31 cellular contexts compared by ENCODE assay signal in genomic region chr13:24763596-24764275, GRCh38. TPM values are rescaled to one million over a fixed set of nuclear protein-coding genes. Genes with fewer than 3 reads are reported as not detected.
DNase-seq lines count a peak whose midpoint lies in the region; ATAC-seq, FAIRE-seq and TF ChIP-seq lines count a peak whose summit lies in the region.
"Had no signal": no experiment of that assay in that cellular context is flagged by ENCODE, and none has a peak within 500 bp of the region (broad histone marks: within the 10 kb centered on the region; RNA-seq: fewer than 3 reads in every experiment).

A gene with protein sequence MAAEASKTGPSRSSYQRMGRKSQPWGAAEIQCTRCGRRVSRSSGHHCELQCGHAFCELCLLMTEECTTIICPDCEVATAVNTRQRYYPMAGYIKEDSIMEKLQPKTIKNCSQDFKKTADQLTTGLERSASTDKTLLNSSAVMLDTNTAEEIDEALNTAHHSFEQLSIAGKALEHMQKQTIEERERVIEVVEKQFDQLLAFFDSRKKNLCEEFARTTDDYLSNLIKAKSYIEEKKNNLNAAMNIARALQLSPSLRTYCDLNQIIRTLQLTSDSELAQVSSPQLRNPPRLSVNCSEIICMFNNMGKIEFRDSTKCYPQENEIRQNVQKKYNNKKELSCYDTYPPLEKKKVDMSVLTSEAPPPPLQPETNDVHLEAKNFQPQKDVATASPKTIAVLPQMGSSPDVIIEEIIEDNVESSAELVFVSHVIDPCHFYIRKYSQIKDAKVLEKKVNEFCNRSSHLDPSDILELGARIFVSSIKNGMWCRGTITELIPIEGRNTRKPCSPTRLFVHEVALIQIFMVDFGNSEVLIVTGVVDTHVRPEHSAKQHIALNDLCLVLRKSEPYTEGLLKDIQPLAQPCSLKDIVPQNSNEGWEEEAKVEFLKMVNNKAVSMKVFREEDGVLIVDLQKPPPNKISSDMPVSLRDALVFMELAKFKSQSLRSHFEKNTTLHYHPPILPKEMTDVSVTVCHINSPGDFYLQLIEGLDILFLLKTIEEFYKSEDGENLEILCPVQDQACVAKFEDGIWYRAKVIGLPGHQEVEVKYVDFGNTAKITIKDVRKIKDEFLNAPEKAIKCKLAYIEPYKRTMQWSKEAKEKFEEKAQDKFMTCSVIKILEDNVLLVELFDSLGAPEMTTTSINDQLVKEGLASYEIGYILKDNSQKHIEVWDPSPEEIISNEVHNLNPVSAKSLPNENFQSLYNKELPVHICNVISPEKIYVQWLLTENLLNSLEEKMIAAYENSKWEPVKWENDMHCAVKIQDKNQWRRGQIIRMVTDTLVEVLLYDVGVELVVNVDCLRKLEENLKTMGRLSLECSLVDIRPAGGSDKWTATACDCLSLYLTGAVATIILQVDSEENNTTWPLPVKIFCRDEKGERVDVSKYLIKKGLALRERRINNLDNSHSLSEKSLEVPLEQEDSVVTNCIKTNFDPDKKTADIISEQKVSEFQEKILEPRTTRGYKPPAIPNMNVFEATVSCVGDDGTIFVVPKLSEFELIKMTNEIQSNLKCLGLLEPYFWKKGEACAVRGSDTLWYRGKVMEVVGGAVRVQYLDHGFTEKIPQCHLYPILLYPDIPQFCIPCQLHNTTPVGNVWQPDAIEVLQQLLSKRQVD (N-terminal part only) (plus strand): TSS chr13:24764169. CDS start chr13:24764204, 35 bp downstream.

- no peaks in the 10 kb centered on the region for H4K20me1 ChIP-seq in K562 (replicated peaks; ENCODE audit: control insufficient read depth, insufficient read depth, low read length)
- no peaks in the 10 kb centered on the region for H4K20me1 ChIP-seq in H9 (ENCODE audit: control insufficient read depth, insufficient read depth, insufficient read length)
- H4K20me1 ChIP-seq: BLaER1 had no signal

- POLR2A ChIA-PET in CD4-positive, alpha-beta T cell (lab: Charles Lee), result no interaction called here
- POLR2A ChIA-PET in K562 (lab: Yijun Ruan, JAX), result no interaction called here

- no peak within 1 kb of the TSS for H4K5ac ChIP-seq in H9 (ENCODE audit: insufficient read length, low read depth, low read length)

- H2BK20ac ChIP-seq in H9 (ENCODE audit: low read depth, low read length, poor library complexity, severe bottlenecking), result no peak within 1 kb of the TSS

- no peak within 1 kb of the TSS for H4K8ac ChIP-seq in neuronal stem cell (ENCODE audit: low read depth, low read length)
- H4K8ac ChIP-seq in H9 (replicated peaks; ENCODE audit: insufficient read length, low read depth, low read length), result no peak within 1 kb of the TSS

- no peak within 1 kb of the TSS for H3K18ac ChIP-seq in neuronal stem cell (ENCODE audit: low read length)
- no peak within 1 kb of the TSS for H3K18ac ChIP-seq in H9 (ENCODE audit: insufficient read length, low read depth, low read length)

- no peak within 1 kb of the TSS for H4K91ac ChIP-seq in neuronal stem cell (ENCODE audit: low read depth, low read length, poor library complexity)
- no peak within 1 kb of the TSS for H4K91ac ChIP-seq in H9 (ENCODE audit: insufficient read length, low read depth, low read length)

- H3K14ac ChIP-seq in neuronal stem cell (ENCODE audit: low read length) (peak within 1 kb of the TSS; percentile 63), H9 (ENCODE audit: insufficient read depth, low read length) (no peak within 1 kb of the TSS)

- H3K23ac ChIP-seq in neuronal stem cell (ENCODE audit: low read depth, low read length, poor library complexity), result no peak within 1 kb of the TSS
- H3K23ac ChIP-seq in H9 (ENCODE audit: insufficient read length, low read depth, low read length), result no peak within 1 kb of the TSS

- CTCF ChIA-PET in CD4-positive, alpha-beta T cell (lab: Charles Lee), result no interaction called here
- CTCF ChIA-PET in K562 (lab: Yijun Ruan, JAX; ENCODE audit: low intra/inter-chr PET ratio), result no interaction called here

- H3K27me3 Mint-ChIP-seq in CD4-positive, alpha-beta T cell, result peaks cover 7% of the 10 kb centered on the region
- H3K27me3 Mint-ChIP-seq in H9 (ENCODE audit: low read depth), result no peaks in the 10 kb centered on the region; the same call in 1 of the 2 replicates

- no peak within 1 kb of the TSS for H2BK120ac ChIP-seq in neuronal stem cell (ENCODE audit: low read depth, low read length)
- H2BK120ac ChIP-seq in H9 (ENCODE audit: low read depth, low read length, poor library complexity, severe bottlenecking), result no peak within 1 kb of the TSS

- H3K56ac ChIP-seq in H9 (ENCODE audit: insufficient read length, low read depth, low read length), result no peak within 1 kb of the TSS

- peaks cover 0 to 7% of the 10 kb centered on the region in 2 experiments; a peak in 1 of 5 replicates for H3K4me1 ChIP-seq in K562 (replicated peaks in 1 of 2; ENCODE audit: control insufficient read depth in 2 of 2, insufficient read depth in 2 of 2, low read length in 2 of 2)
- H3K4me1 ChIP-seq in neuronal stem cell (ENCODE audit: control insufficient read depth in 2 of 2, insufficient read depth in 1 of 2, low read depth in 1 of 2, low read length in 2 of 2), result no peaks in the 10 kb centered on the region
- H3K4me1 ChIP-seq in H9 (ENCODE audit: insufficient read depth, low read length), result no peaks in the 10 kb centered on the region
- H3K4me1 ChIP-seq: BLaER1, HAP-1 had no signal

- H3K4ac ChIP-seq in neuronal stem cell (ENCODE audit: low read length) (no peak within 1 kb of the TSS), H9 (ENCODE audit: low read depth, low read length) (no peak within 1 kb of the TSS)

- H3K27ac ChIP-seq in CD4-positive, alpha-beta T cell (ENCODE audit: low read depth, low read length), result no peak within 1 kb of the TSS
- H3K27ac ChIP-seq in K562 (ENCODE audit: extremely low read depth, low read depth, low read length) (no peak within 1 kb of the TSS), neuronal stem cell (replicated peaks; ENCODE audit: low read length) (no peak within 1 kb of the TSS), H9 (ENCODE audit: insufficient read length, low read depth, low read length) (no peak within 1 kb of the TSS)
- H3K27ac ChIP-seq: BLaER1, GM23248 had no signal

- H3K4me1 Mint-ChIP-seq in CD4-positive, alpha-beta T cell (ENCODE audit: low read depth), result no peaks in the 10 kb centered on the region
- peaks cover 5% of the 10 kb centered on the region in 2 experiments; a peak in 3 of 4 replicates for H3K4me1 Mint-ChIP-seq in H9
- H3K4me1 Mint-ChIP-seq: CD4-positive, alpha-beta memory T cell had no signal

- H3K23me2 ChIP-seq in H9 (ENCODE audit: insufficient read length, low read depth, low read length, poor library complexity, severe bottlenecking), result no peaks in the 10 kb centered on the region

- peaks cover 2% of the 10 kb centered on the region for H3K27me3 ChIP-seq in CD4-positive, alpha-beta T cell (ENCODE audit: control insufficient read depth, insufficient read depth, low read length)
- H3K27me3 ChIP-seq in K562 (ENCODE audit: control insufficient read depth in 2 of 2, insufficient read depth in 2 of 2, low read length in 2 of 2), result no peaks in the 10 kb centered on the region; a peak in 1 of 5 replicates
- H3K27me3 ChIP-seq in neuronal stem cell (ENCODE audit: control insufficient read depth in 3 of 3, insufficient read depth in 3 of 3, low read depth in 1 of 3, low read length in 3 of 3), result no peaks in the 10 kb centered on the region
- H3K27me3 ChIP-seq in H9 (ENCODE audit: insufficient read depth, low read length), result no peaks in the 10 kb centered on the region
- H3K27me3 ChIP-seq: BLaER1 had no signal

- intact Hi-C loops in CD4-positive, alpha-beta T cell (cut with DNase I, micrococcal nuclease), result no loop called here
- intact Hi-C loops in K562 (cut with micrococcal nuclease), result no loop called here

- H3K79me2 ChIP-seq in K562 (ENCODE audit: control insufficient read depth, insufficient read depth, low read length) (no peaks in the 10 kb centered on the region), H9 (ENCODE audit: insufficient read depth, low read length) (no peaks in the 10 kb centered on the region)

- H3K27ac Mint-ChIP-seq in CD4-positive, alpha-beta T cell, result no peak within 1 kb of the TSS
- H3K27ac Mint-ChIP-seq in H9, result no peak within 1 kb of the TSS
- H3K27ac Mint-ChIP-seq: CD4-positive, alpha-beta memory T cell had no signal

- WGBS in K562 (ENCODE audit: insufficient coverage, low coverage, missing lambda C conversion rate), result 14% methylated on average over 16 of the region's 28 CpGs
- no CpG with 5 or more reads among the region's 28 CpGs for WGBS in neuronal stem cell (ENCODE audit: extremely low coverage in 2 of 2, insufficient read length in 2 of 2, insufficient replicate concordance in 1 of 2), 2 donors
- WGBS in H9 (ENCODE audit: extremely low coverage, insufficient read length, low lambda C conversion rate), result no CpG with 5 or more reads among the region's 28 CpGs

- H3K9me3 Mint-ChIP-seq in CD4-positive, alpha-beta T cell, result no peaks in the 10 kb centered on the region
- no peaks in the 10 kb centered on the region for H3K9me3 Mint-ChIP-seq in H9

- TF ChIP-seq POLR2A in K562 (conservative IDR thresholded peaks at IDR 0.05), result no peak

- H3K9me3 ChIP-seq in CD4-positive, alpha-beta T cell (ENCODE audit: control insufficient read depth, low read length), result no peaks in the 10 kb centered on the region
- no peaks in the 10 kb centered on the region for H3K9me3 ChIP-seq in K562 (replicated peaks; ENCODE audit: control insufficient read depth, insufficient read depth, low read depth, low read length)
- H3K9me3 ChIP-seq in neuronal stem cell (replicated peaks in 1 of 2; ENCODE audit: control insufficient read depth in 2 of 2, insufficient read depth in 1 of 2, low read depth in 1 of 2, low read length in 2 of 2), result no peaks in the 10 kb centered on the region
- H3K9me3 ChIP-seq in H9 (ENCODE audit: control insufficient read depth, low read depth, low read length), result no peaks in the 10 kb centered on the region
- H3K9me3 ChIP-seq: HAP-1, SK-N-SH had no signal

- in situ Hi-C loops in K562 (cut with MboI), result no loop called here

- H3K4me3 ChIP-seq in K562 (no peak within 1 kb of the TSS), neuronal stem cell (ENCODE audit: low read length in 2 of 2) (no peak within 1 kb of the TSS)
- H3K4me3 ChIP-seq: BLaER1, GM12878, GM23248, HAP-1 had no signal

- no peak within 1 kb of the TSS for H2AK5ac ChIP-seq in neuronal stem cell (ENCODE audit: low read depth, low read length)
- H2AK5ac ChIP-seq in H9 (ENCODE audit: insufficient read length, low read length), result no peak within 1 kb of the TSS

- no peak for DNase-seq in CD4-positive, alpha-beta T cell
- DNase-seq in K562 (ENCODE audit: extremely low read depth in 1 of 4, low spot score in 3 of 4) (peak in 1 of 4 experiments; percentile 12), neuronal stem cell (ENCODE audit: low spot score) (no peak), H9 (no peak), hypothalamus (lab: John Stamatoyannopoulos, UW) (no peak), GM20000 (ENCODE audit: low spot score) (no peak), DMS 273 treated with DMSO at 0.1 percent for 48 hours (lab: John Stamatoyannopoulos, UW) (no peak)
- DNase-seq: CD4-positive, alpha-beta memory T cell; COR-L47; DMS79; EL; GDM1; GM23248; Kasumi-1; NCI-H1092 treated with DMSO at 0.1 percent for 48 hours; NCI-H1436; NCI-H187; NCI-H2171 treated with DMSO at 0.1 percent for 48 hours; NCI-H345; NCI-H510A treated with DMSO at 0.1 percent for 48 hours; SK-N-SH; SW 1271 had no signal

- no peak within 1 kb of the TSS for H2BK12ac ChIP-seq in neuronal stem cell (ENCODE audit: low read length)
- no peak within 1 kb of the TSS for H2BK12ac ChIP-seq in H9 (ENCODE audit: insufficient read length, low read depth, low read length)

- H3T11ph ChIP-seq in H9 (ENCODE audit: low read length), result no peak within 1 kb of the TSS

- H3K9me1 ChIP-seq in K562 (ENCODE audit: control insufficient read depth, insufficient read depth, low read length), result no peaks in the 10 kb centered on the region

- no peak for TF ChIP-seq RAD21 in K562 (CRISPR knock-in tag; conservative IDR thresholded peaks at IDR 0.05 in 1 of 2, IDR thresholded peaks at IDR 0.05 in 1 of 2)

- H3K9ac ChIP-seq in K562 (ENCODE audit: insufficient read depth in 1 of 2, low read depth in 2 of 2, low read length in 2 of 2) (no peak within 1 kb of the TSS), neuronal stem cell (ENCODE audit: low read depth, low read length, poor library complexity) (no peak within 1 kb of the TSS), H9 (ENCODE audit: extremely low read depth, insufficient read length, low read length) (no peak within 1 kb of the TSS)
- H3K9ac ChIP-seq: BLaER1, GM23248, SK-N-SH had no signal

- BruUV-seq in K562 (replicated peaks; lab: Mats Ljungman, UMichigan), result no TSS peak

- TF ChIP-seq EP300 in K562 (IDR thresholded peaks at IDR 0.05; ENCODE audit: low read length), result no peak

- FAIRE-seq in K562 (lab: Jason Lieb, UNC), result no peak
- FAIRE-seq: GM12878, HepG2, RCC 7860 had no signal

- H3K36me3 ChIP-seq in K562 (ENCODE audit: control insufficient read depth, insufficient read depth, low read length) (no peaks in the 10 kb centered on the region), neuronal stem cell (replicated peaks in 1 of 2; ENCODE audit: control insufficient read depth in 2 of 2, insufficient read depth in 2 of 2, low read length in 2 of 2) (no peaks in the 10 kb centered on the region)
- H3K36me3 ChIP-seq: BLaER1, HAP-1 had no signal

- H2AFZ ChIP-seq in K562 (ENCODE audit: low read depth, low read length) (no peak within 1 kb of the TSS), neuronal stem cell (ENCODE audit: low read length) (no peak within 1 kb of the TSS), H9 (ENCODE audit: low read length) (no peak within 1 kb of the TSS)
- H2AFZ ChIP-seq: GM23248 had no signal

- no peak within 1 kb of the TSS for H3K4me3 Mint-ChIP-seq in CD4-positive, alpha-beta T cell
- H3K4me3 Mint-ChIP-seq in H9, result no peak within 1 kb of the TSS
- H3K4me3 Mint-ChIP-seq: CD4-positive, alpha-beta memory T cell had no signal

- H2BK5ac ChIP-seq in neuronal stem cell (ENCODE audit: low read length), result no peak within 1 kb of the TSS
- H2BK5ac ChIP-seq in H9 (ENCODE audit: insufficient read length, low read length), result no peak within 1 kb of the TSS

- no peak for TF ChIP-seq CTCF in CD4-positive, alpha-beta T cell (IDR thresholded peaks at IDR 0.05)
- no peak for TF ChIP-seq CTCF in K562 (IDR thresholded peaks at IDR 0.05 in 2 of 3, conservative IDR thresholded peaks at IDR 0.05 in 1 of 3; ENCODE audit: insufficient read depth in 2 of 3, low read depth in 1 of 3, low read length in 3 of 3)
- TF ChIP-seq CTCF in H9 (conservative IDR thresholded peaks at IDR 0.05), result no peak
- no peak for TF ChIP-seq CTCF in GM20000 (IDR thresholded peaks at IDR 0.05; ENCODE audit: extremely low read depth, missing control alignments)

- peak; percentile 26 for ATAC-seq in CD4-positive, alpha-beta T cell (ENCODE audit: poor library complexity)
- ATAC-seq in HG03342 (IDR thresholded peaks at IDR 0.05; ENCODE audit: unreplicated experiment) (peak; percentile 91), K562 (peak; percentile 28; the same call in 1 of the 3 replicates)
- ATAC-seq: GM12878, HepG2 had no signal

- H3K79me1 ChIP-seq in neuronal stem cell (ENCODE audit: low read depth, low read length), result no peaks in the 10 kb centered on the region
- H3K79me1 ChIP-seq in H9 (ENCODE audit: insufficient read depth, low read depth, low read length, poor library complexity, severe bottlenecking), result no peaks in the 10 kb centered on the region

- H3K36me3 Mint-ChIP-seq in CD4-positive, alpha-beta T cell (ENCODE audit: low read depth), result no peaks in the 10 kb centered on the region
- H3K36me3 Mint-ChIP-seq in H9 (ENCODE audit: insufficient read depth in 1 of 3, low read depth in 3 of 3), result no peaks in the 10 kb centered on the region
- H3K36me3 Mint-ChIP-seq: CD4-positive, alpha-beta memory T cell had no signal

- H2BK15ac ChIP-seq in neuronal stem cell (ENCODE audit: low read length) (no peak within 1 kb of the TSS), H9 (ENCODE audit: low read depth, low read length) (no peak within 1 kb of the TSS)

- H3K4me2 ChIP-seq in K562 (ENCODE audit: insufficient read depth, low read length) (no peak within 1 kb of the TSS), neuronal stem cell (ENCODE audit: insufficient read depth, low read length, poor library complexity, severe bottlenecking) (no peak within 1 kb of the TSS), H9 (ENCODE audit: insufficient read depth, insufficient read length, low read length) (no peak within 1 kb of the TSS)
- H3K4me2 ChIP-seq: BLaER1, SK-N-SH had no signal

RNA-seq across cellular contexts. Expression of the gene that starts here (rescaled TPM):
- under 1 TPM; 0.25 to 0.28 TPM for total RNA-seq in CD4-positive, alpha-beta T cell
- total RNA-seq in K562 (2011; cell fraction: chromatin; rRNA removed; ENCODE audit: low replicate concordance), result 0.05 and 1.8 TPM in 2 replicates
- 0.26 TPM in 1 of 2 replicates, not detected in the other for total RNA-seq in K562 (2011; cell fraction: nucleolus; rRNA removed)
- total RNA-seq in K562 (2011; cell fraction: nucleoplasm; rRNA removed), result 0.29 TPM in 1 of 2 replicates, not detected in the other
- 0.23 and 0.69 TPM in 2 replicates for total RNA-seq in K562 (2014; rRNA removed)
- 0.54 and 0.65 TPM in 2 replicates for total RNA-seq in K562 (2014; rRNA removed; fragmentation: Illumina TruSeq; extraction: Trizol)
- total RNA-seq in K562 (2015; rRNA removed; fragmentation: Illumina TruSeq; extraction: Trizol), result 0.45 and 0.58 TPM in 2 replicates
- total RNA-seq in K562 (2021), result 0.45 and 0.58 TPM in 2 replicates
- 0.11 and 0.51 TPM in 2 replicates for polyA plus RNA-seq in K562 (2011; rRNA removed)
- polyA plus RNA-seq in K562 (2011; cell fraction: cytosol; rRNA removed), result 0.13 TPM in 1 of 2 replicates, not detected in the other
- 0.09 and 0.84 TPM in 2 replicates for polyA plus RNA-seq in K562 (2011; cell fraction: nucleus; rRNA removed)
- polyA plus RNA-seq in K562 (2012), result 0.44 and 1.3 TPM in 2 replicates
- 0.59 and 0.75 TPM in 2 replicates for polyA plus RNA-seq in K562 (2014; fragmentation: Illumina TruSeq; extraction: Trizol)
- under 1 TPM; 0.25 to 0.42 TPM for polyA plus RNA-seq in K562 (2014; fragmentation: Nextera tagmentation; extraction: Ambion mirVana)
- 0.90 and 1.1 TPM in 2 replicates for polyA plus RNA-seq in K562 (2014; rRNA removed)
- polyA minus RNA-seq in K562 (2011; rRNA and poly(A)+ RNA removed), result 0.11 and 0.78 TPM in 2 replicates
- polyA minus RNA-seq in K562 (2011; cell fraction: cytosol; rRNA and poly(A)+ RNA removed), result not detected in 2 replicates
- 0.78 TPM in 1 of 2 replicates, not detected in the other for polyA minus RNA-seq in K562 (2011; cell fraction: nucleus; rRNA and poly(A)+ RNA removed)
- polyA plus RNA-seq in neuronal stem cell (2013, experiment 1 of 2), result not detected
- not detected for polyA plus RNA-seq in neuronal stem cell (2013, experiment 2 of 2)
- not detected in 2 replicates for total RNA-seq in H9 (2021)
- total RNA-seq: A172; CD4-positive, alpha-beta memory T cell; GM12878; GM23248; HepG2; HT-29; M059J had no signal
- polyA plus RNA-seq: GM12878, GM23248, HepG2, SK-N-SH had no signal

Comparison
In these comparisons a context has a peak if more than half of its experiments do, and no peak if none do; other contexts are left out.
1. Peak in ATAC-seq in CD4-positive, alpha-beta T cell; RNA of the gene not detected or under 1 TPM.
2. ATAC-seq: peak in every context shown above with its lines; median percentile 91 in HG03342; 28 in K562; 26 in CD4-positive, alpha-beta T cell.